1 cellular context compared by ENCODE assay signal in genomic region chr22:27880778-27881394, GRCh38.
TF ChIP-seq lines count a peak whose summit lies in the region.

No MANE protein-coding gene starts in this region.

TF ChIP-seq in GM23338, 12 proteins besides CTCF, POLR2A, EP300 and RAD21 (continued from another document):
- TF ChIP-seq REST (IDR thresholded peaks at IDR 0.05; ENCODE audit: unreplicated experiment) (no peak), ZNF331 (CRISPR knock-in tag; IDR thresholded peaks at IDR 0.05; ENCODE audit: low read depth) (no peak)
